ENCODE assay signal across 10 cellular contexts in genomic region chr2:460861-461260, GRCh38.
DNase-seq lines count a peak whose midpoint lies in the region; ATAC-seq, FAIRE-seq and TF ChIP-seq lines count a peak whose summit lies in the region.
"Had no signal": no experiment of that assay in that cellular context is flagged by ENCODE, and none has a peak within 500 bp of the region (broad histone marks: within the 10 kb centered on the region; RNA-seq: fewer than 3 reads in every experiment).

No MANE protein-coding gene starts in this region.

- no peak overlapping the region for H3K4me3 ChIP-seq in astrocyte (ENCODE audit: insufficient read depth, low read depth, low read length)
- H3K4me3 ChIP-seq in upper lobe of left lung: no peak overlapping the region
- no peak overlapping the region for H3K4me3 ChIP-seq in hepatocyte

- peaks cover 10% of the 10 kb centered on the region for H3K4me1 Mint-ChIP-seq in astrocyte (ENCODE audit: low read depth, unreplicated experiment)

- peak; percentile 19 to 49 for ATAC-seq in upper lobe of left lung (ENCODE audit: low FRiP score in 2 of 2)
- no peak for ATAC-seq in GM21825 (IDR thresholded peaks at IDR 0.05; ENCODE audit: unreplicated experiment)

- TF ChIP-seq EP300 in upper lobe of left lung (IDR thresholded peaks at IDR 0.05): no peak

- no peak overlapping the region for H3K4me3 Mint-ChIP-seq in astrocyte (ENCODE audit: unreplicated experiment)
- H3K4me3 Mint-ChIP-seq: HFFc6, neural crest cell had no signal

- H3K9ac ChIP-seq in astrocyte (ENCODE audit: low read length): no peak overlapping the region

- H3K36me3 ChIP-seq in astrocyte (ENCODE audit: insufficient read depth, low read length) (no peaks in the 10 kb centered on the region), upper lobe of left lung (no peaks in the 10 kb centered on the region), hepatocyte (replicated peaks; ENCODE audit: insufficient read depth, low read depth) (no peaks in the 10 kb centered on the region)

- no peaks in the 10 kb centered on the region for H4K20me1 ChIP-seq in astrocyte (ENCODE audit: insufficient read depth, low read length)
- no peaks in the 10 kb centered on the region for H4K20me1 ChIP-seq in hepatocyte (ENCODE audit: insufficient read depth, poor library complexity, severe bottlenecking)

- no peak for TF ChIP-seq POLR2A in upper lobe of left lung (IDR thresholded peaks at IDR 0.05)

- peaks cover 17% of the 10 kb centered on the region for H3K27me3 Mint-ChIP-seq in astrocyte (ENCODE audit: low read depth, unreplicated experiment)

- no peak for FAIRE-seq in astrocyte (lab: Jason Lieb, UNC)

- DNase-seq in activated T-cell treated with anti-CD3 and anti-CD28 coated beads for 24 hours (ENCODE audit: low read depth) (peak; percentile 25), activated T-cell treated with anti-CD3 and anti-CD28 coated beads for 4 hours (no peak), NAMALWA (ENCODE audit: low spot score) (peak; percentile 10), astrocyte (ENCODE audit: low read depth) (peak; percentile 39), upper lobe of left lung (no peak), hepatocyte (ENCODE audit: low spot score) (no peak), NCI-H82 treated with DMSO at 0.1 percent for 48 hours (lab: John Stamatoyannopoulos, UW; ENCODE audit: unreplicated experiment) (no peak)
- DNase-seq: HFFc6 had no signal

- H3K27me3 ChIP-seq in astrocyte (ENCODE audit: insufficient read depth, low read length) (peaks cover 2% of the 10 kb centered on the region), upper lobe of left lung (no peaks in the 10 kb centered on the region), hepatocyte (peaks cover 9% of the 10 kb centered on the region)

- H3K27ac Mint-ChIP-seq in astrocyte (ENCODE audit: unreplicated experiment): no peak overlapping the region
- H3K27ac Mint-ChIP-seq: HFFc6 had no signal

- H3K9me3 ChIP-seq in astrocyte (ENCODE audit: insufficient read depth, low read depth, low read length): no peaks in the 10 kb centered on the region
- no peaks in the 10 kb centered on the region for H3K9me3 ChIP-seq in upper lobe of left lung
- no peaks in the 10 kb centered on the region for H3K9me3 ChIP-seq in hepatocyte (ENCODE audit: low read depth)

- H2AFZ ChIP-seq in astrocyte (ENCODE audit: low read depth, low read length): no peak overlapping the region
- H2AFZ ChIP-seq in hepatocyte: no peak overlapping the region

- H3K4me2 ChIP-seq in astrocyte (ENCODE audit: low read length): no peak overlapping the region
- no peak overlapping the region for H3K4me2 ChIP-seq in hepatocyte

- no peaks in the 10 kb centered on the region for H3K36me3 Mint-ChIP-seq in astrocyte (ENCODE audit: low read depth, unreplicated experiment)

- H3K27ac ChIP-seq in astrocyte (ENCODE audit: low read depth, low read length): no peak overlapping the region
- H3K27ac ChIP-seq in upper lobe of left lung: no peak overlapping the region
- H3K27ac ChIP-seq in hepatocyte: no peak overlapping the region

- H3K4me1 ChIP-seq in astrocyte (ENCODE audit: insufficient read depth, low read length) (no peaks in the 10 kb centered on the region), upper lobe of left lung (no peaks in the 10 kb centered on the region), hepatocyte (ENCODE audit: insufficient read depth) (no peaks in the 10 kb centered on the region)

- peaks cover 2% of the 10 kb centered on the region for H3K9me3 Mint-ChIP-seq in astrocyte (ENCODE audit: unreplicated experiment)
- H3K9me3 Mint-ChIP-seq: neural crest cell had no signal

- WGBS in upper lobe of left lung, 2 donors: 27 to 32% methylated on average over 6 of the region's 6 CpGs
- WGBS in hepatocyte (ENCODE audit: low lambda C conversion rate, missing lambda C conversion rate): 87% methylated on average over 6 of the region's 6 CpGs

- H3K9me2 ChIP-seq in hepatocyte (replicated peaks; ENCODE audit: insufficient read depth): no peaks in the 10 kb centered on the region

- TF ChIP-seq CTCF in astrocyte (IDR thresholded peaks at IDR 0.05; ENCODE audit: insufficient read depth, low read depth, low read length) (no peak), upper lobe of left lung (IDR thresholded peaks at IDR 0.05) (no peak), hepatocyte (IDR thresholded peaks at IDR 0.05; ENCODE audit: poor library complexity) (no peak)

- H3K79me2 ChIP-seq in astrocyte (ENCODE audit: insufficient read depth, low read length): no peaks in the 10 kb centered on the region
- H3K79me2 ChIP-seq in hepatocyte: no peaks in the 10 kb centered on the region

Comparison
In these comparisons a context has a peak if more than half of its experiments do, and no peak if none do; other contexts are left out.
1. DNase-seq: peak in activated T-cell treated with anti-CD3 and anti-CD28 coated beads for 24 hours (single experiment), NAMALWA (single experiment) and astrocyte (single experiment); none in activated T-cell treated with anti-CD3 and anti-CD28 coated beads for 4 hours (single experiment), upper lobe of left lung (0 of 2), hepatocyte (single experiment) and NCI-H82 treated with DMSO at 0.1 percent for 48 hours (single experiment).